In the genomic region with DNA sequence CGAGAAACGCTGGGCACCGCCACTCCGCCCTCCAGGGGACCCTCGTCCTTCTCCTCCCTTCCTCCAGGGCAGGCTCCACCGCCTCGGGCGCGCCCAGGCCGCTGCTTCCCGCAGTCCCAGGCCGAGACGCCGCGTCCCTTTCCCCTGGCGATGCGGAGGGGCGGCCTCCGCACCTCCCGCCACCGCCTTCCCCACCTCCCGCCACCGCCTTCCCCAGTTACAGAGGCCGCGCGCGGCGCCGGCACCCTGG, we compare ENCODE assay signal across 8 cellular contexts. TPM values are rescaled to one million over a fixed set of nuclear protein-coding genes. Genes with fewer than 3 reads are reported as not detected.
DNase-seq lines count a peak whose midpoint lies in the region; ATAC-seq and TF ChIP-seq lines count a peak whose summit lies in the region.

No MANE protein-coding gene starts in this region.

- peaks cover 2% of the 10 kb centered on the region; the same call in 1 of the 2 replicates for H3K36me3 ChIP-seq in PC-3 (ENCODE audit: low read depth, low read length)
- H3K36me3 ChIP-seq in esophagus (ENCODE audit: control insufficient read depth in 2 of 2, insufficient read depth in 2 of 2, low read length in 1 of 2), result no peaks in the 10 kb centered on the region
- H3K36me3 ChIP-seq in neural progenitor cell, result no peaks in the 10 kb centered on the region

- no peaks in the 10 kb centered on the region for H3F3A ChIP-seq in PC-3 (ENCODE audit: low read length, unreplicated experiment)
- H3F3A ChIP-seq in neural progenitor cell (ENCODE audit: low read depth), result peaks cover 16% of the 10 kb centered on the region

- no peaks in the 10 kb centered on the region for H3K9me2 ChIP-seq in PC-3 (replicated peaks; ENCODE audit: low read length)

- H3K79me2 ChIP-seq in PC-3 (ENCODE audit: low read length) (peaks cover 66% of the 10 kb centered on the region), neural progenitor cell (ENCODE audit: low read depth) (peaks cover 53% of the 10 kb centered on the region)

- peak overlapping the region; percentile 87 for H3K27ac Mint-ChIP-seq in neural progenitor cell

- H3K9ac ChIP-seq in PC-3 (ENCODE audit: low read length), result peak overlapping the region; percentile 92
- H3K9ac ChIP-seq in neural progenitor cell, result peak overlapping the region; percentile 70

- H3K4me1 Mint-ChIP-seq in neural progenitor cell, result peaks cover 31% of the 10 kb centered on the region

- H3K27me3 ChIP-seq in PC-3 (ENCODE audit: low read length) (no peaks in the 10 kb centered on the region), esophagus (ENCODE audit: control insufficient read depth in 1 of 2, insufficient read depth in 2 of 2, low read length in 2 of 2) (no peaks in the 10 kb centered on the region), neural progenitor cell (no peaks in the 10 kb centered on the region)

- intact Hi-C loops in PC-3 (cut with micrococcal nuclease), result no loop called here

- DNase-seq in PC-3, result no peak
- DNase-seq in neural progenitor cell (ENCODE audit: low spot score), result no peak
- no peak for DNase-seq in NCI-H1436 treated with DMSO at 0.1 percent for 48 hours (lab: John Stamatoyannopoulos, UW)
- no peak for DNase-seq in central memory CD4-positive, alpha-beta T cell

- CTCF ChIA-PET in PC-3 (lab: Charles Lee), result no interaction called here

- H3K4me3 Mint-ChIP-seq in neural progenitor cell, result peak overlapping the region; percentile 98

- H3K4me2 ChIP-seq in PC-3 (ENCODE audit: low read length) (peak overlapping the region; percentile 94), neural progenitor cell (peak overlapping the region; percentile 88)

- 0% methylated on average over 15 to 29 of the region's 29 CpGs for WGBS in esophagus, 2 donors

- H3K9me3 Mint-ChIP-seq in neural progenitor cell, result peaks cover 2% of the 10 kb centered on the region

- POLR2A ChIA-PET in PC-3 (lab: Charles Lee; ENCODE audit: unreplicated experiment), result no interaction called here

- peaks cover 3% of the 10 kb centered on the region for H3K36me3 Mint-ChIP-seq in neural progenitor cell

- no peaks in the 10 kb centered on the region for H3K9me3 ChIP-seq in PC-3 (ENCODE audit: low read length)
- peaks cover 0 to 2% of the 10 kb centered on the region in 2 donors for H3K9me3 ChIP-seq in esophagus (ENCODE audit: control insufficient read depth in 2 of 2, insufficient read depth in 1 of 2, low read depth in 1 of 2, low read length in 1 of 2)
- no peaks in the 10 kb centered on the region for H3K9me3 ChIP-seq in neural progenitor cell (ENCODE audit: low read depth)

- H3K4me3 ChIP-seq in PC-3 (ENCODE audit: low read length) (peak overlapping the region; percentile 88), esophagus (ENCODE audit: low read depth in 1 of 2, low read length in 2 of 2) (peak overlapping the region; percentile 64 to 99), neural progenitor cell (peak overlapping the region; percentile 99)

- H2AFZ ChIP-seq in PC-3 (ENCODE audit: low read length), result peak overlapping the region; percentile 66
- peak overlapping the region; percentile 98 for H2AFZ ChIP-seq in neural progenitor cell (replicated peaks)

- H3K27me3 Mint-ChIP-seq in neural progenitor cell (ENCODE audit: insufficient read depth, low read depth), result peaks cover 2% of the 10 kb centered on the region

- TF ChIP-seq CTCF in PC-3 (conservative IDR thresholded peaks at IDR 0.05; ENCODE audit: low read depth, low read length) (no peak), neural progenitor cell (IDR thresholded peaks at IDR 0.05) (no peak)

- peak; percentile 31 for ATAC-seq in GM18498 (IDR thresholded peaks at IDR 0.05; ENCODE audit: unreplicated experiment)
- peak; percentile 16; the same call in 1 of the 2 replicates for ATAC-seq in PC-3
- ATAC-seq in HG03457 (IDR thresholded peaks at IDR 0.05; ENCODE audit: unreplicated experiment), result no peak
- ATAC-seq in HG03354 (IDR thresholded peaks at IDR 0.05; ENCODE audit: poor library complexity, severe bottlenecking, unreplicated experiment), result no peak

- H4K20me1 ChIP-seq in PC-3 (ENCODE audit: low read length), result peaks cover 38% of the 10 kb centered on the region
- H4K20me1 ChIP-seq in neural progenitor cell (ENCODE audit: low read depth), result peaks cover 45% of the 10 kb centered on the region

- H3K4me1 ChIP-seq in PC-3 (ENCODE audit: insufficient read depth, low read length) (peaks cover 34% of the 10 kb centered on the region), esophagus (ENCODE audit: control insufficient read depth in 2 of 2, insufficient read depth in 2 of 2, low read length in 1 of 2) (peaks cover 0 to 3% of the 10 kb centered on the region in 2 donors), neural progenitor cell (peaks cover 17% of the 10 kb centered on the region)

- no TSS peak for BruUV-seq in PC-3 (replicated peaks; lab: Mats Ljungman, UMichigan)

- H3K27ac ChIP-seq in PC-3 (ENCODE audit: low read length), result peak overlapping the region; percentile 53
- H3K27ac ChIP-seq in esophagus (ENCODE audit: low read depth in 2 of 2, low read length in 1 of 2), result peak overlapping the region; percentile 94 to 97
- H3K27ac ChIP-seq in neural progenitor cell, result peak overlapping the region; percentile 62

RNA-seq across cellular contexts. Expression of a gene that starts 0.2 kb away (rescaled TPM):
- total RNA-seq in PC-3 (2014; rRNA removed) (178 and 216 TPM in 2 replicates), neural progenitor cell (ENCODE audit: low replicate concordance) (173 and 252 TPM in 2 replicates)
- polyA plus RNA-seq in esophagus, result 1,000 to 10,000 TPM; 1,229 to 1,425 TPM

RNA-seq across cellular contexts. Expression of a gene that starts 48.1 kb away (rescaled TPM):
- total RNA-seq in PC-3 (2014; rRNA removed) (0.95 and 1.4 TPM in 2 replicates), neural progenitor cell (ENCODE audit: low replicate concordance) (not detected in 2 replicates)
- 1 to 10 TPM in 1 of 2 donors, under 1 TPM in 1; 0.86 to 1.3 TPM for polyA plus RNA-seq in esophagus

Comparison
In these comparisons a context has a peak if more than half of its experiments do, and no peak if none do; other contexts are left out.
1. ATAC-seq: peak in GM18498 (single experiment) and PC-3 (single experiment); none in HG03457 (single experiment) and HG03354 (single experiment).
2. Peak in every context shown above with its lines, with median percentiles within 50 percentile points of each other: H3K27ac ChIP-seq and H3K4me3 ChIP-seq.